Comparison of ENCODE assay signal across 8 cellular contexts in the genomic region with DNA sequence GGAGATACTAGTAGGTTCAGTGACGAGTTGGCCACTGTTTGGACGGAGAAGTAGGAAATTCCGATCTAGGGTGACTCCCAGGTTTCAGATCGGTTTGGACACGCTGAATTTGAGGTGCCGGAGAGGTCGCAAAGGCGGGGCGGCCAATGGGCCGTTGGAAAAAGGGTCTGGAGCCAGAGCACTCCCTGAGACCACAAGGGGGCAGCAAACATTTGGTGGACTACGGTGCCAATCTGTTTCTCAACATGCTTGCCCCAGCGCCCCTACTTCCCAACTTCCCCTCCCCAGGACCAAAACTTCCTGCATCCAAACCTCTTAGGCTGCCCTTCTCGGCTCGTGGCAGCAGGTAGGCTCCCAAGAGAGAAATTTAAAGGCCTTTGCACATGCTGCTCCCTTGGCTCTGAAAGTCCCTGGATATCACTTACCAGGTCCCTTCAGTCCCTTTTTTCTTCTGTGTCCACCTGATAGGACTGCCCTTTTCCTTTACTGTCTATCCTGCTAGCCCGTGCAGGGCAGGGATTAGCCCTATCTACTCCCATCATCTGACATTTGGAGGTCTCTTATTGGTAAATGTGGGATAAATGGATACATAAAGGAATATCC.
DNase-seq lines count a peak whose midpoint lies in the region; ATAC-seq and TF ChIP-seq lines count a peak whose summit lies in the region.

No MANE protein-coding gene starts in this region.

- POLR2A ChIA-PET in HEK293 (lab: Yijun Ruan, JAX) = interaction anchor here (0.6 to 2.4 kb wide), 6 partner anchors 20 to 513 kb away, joined by 3 to 11 read pairs (median 5); a partner anchor contains a TSS

- H3K4me3 ChIP-seq in HEK293 (ENCODE audit: low read depth, low read length) (peak overlapping the region; percentile 38), choroid plexus epithelial cell (ENCODE audit: low read depth, low read length) (peak overlapping the region; percentile 80)

- CTCF ChIA-PET in HEK293 (lab: Yijun Ruan, JAX) = interaction anchor here (0.6 to 10.3 kb wide), 12 partner anchors 10 to 540 kb away, joined by 3 to 164 read pairs (median 4); a partner anchor contains a TSS

- no peaks in the 10 kb centered on the region for H3K4me1 ChIP-seq in HEK293 (ENCODE audit: control insufficient read depth, insufficient read depth, low read length)

- no peaks in the 10 kb centered on the region for H3K9me3 ChIP-seq in HEK293 (ENCODE audit: control insufficient read depth, insufficient read depth, low read depth, low read length)

- TF ChIP-seq CTCF in HEK293 (tag by site-specific recombination; IDR thresholded peaks at IDR 0.05) = peak; percentile 67
- peak; percentile 90 for TF ChIP-seq CTCF in choroid plexus epithelial cell (conservative IDR thresholded peaks at IDR 0.05; ENCODE audit: low read depth, low read length)

- peaks cover 5 to 61% of the 10 kb centered on the region in 2 experiments; a peak in 2 of 3 replicates for H3K36me3 ChIP-seq in HEK293 (ENCODE audit: control insufficient read depth in 2 of 2, insufficient read depth in 1 of 2, low read length in 2 of 2)

- DNase-seq in COLO829 (ENCODE audit: low spot score) (peak; percentile 88), NCI-H2227 treated with DMSO at 0.1 percent for 48 hours (lab: John Stamatoyannopoulos, UW) (peak; percentile 29), choroid plexus epithelial cell (ENCODE audit: low read depth) (peak; percentile 78), kidney tubule cell (ENCODE audit: low spot score) (peak; percentile 74)
- DNase-seq in stimulated activated CD4-positive, alpha-beta T cell treated with anti-CD3 and anti-CD28 coated beads, Interleukin-15, amount 100 ng/mL, for 24 hours = peak; percentile 82

- ATAC-seq in activated CD4-positive, CD25-positive, alpha-beta regulatory T cell treated with anti-CD3 and anti-CD28 coated beads, Interleukin-2, amount 50 U/mL, for 24 hours = peak; percentile 41 to 48
- no peak for ATAC-seq in GM18861 (IDR thresholded peaks at IDR 0.05; ENCODE audit: unreplicated experiment)

- H3K27ac ChIP-seq in HEK293 (ENCODE audit: extremely low read depth, low read depth, low read length) = no peak overlapping the region; the same call in 1 of the 2 replicates

TF ChIP-seq in HEK293, 187 proteins besides CTCF, POLR2A, EP300 and RAD21:
- TF ChIP-seq ZNF335 (tag by site-specific recombination; conservative IDR thresholded peaks at IDR 0.05) (peak; percentile 59), ZNF654 (tag by site-specific recombination; IDR thresholded peaks at IDR 0.05; ENCODE audit: low read depth) (peak; percentile 47), ZNF660 (tag by site-specific recombination; IDR thresholded peaks at IDR 0.05) (peak; percentile 62; the same call in 1 of the 2 replicates), KLF8 (tag by site-specific recombination; IDR thresholded peaks at IDR 0.05) (peak; percentile 22; the same call in 1 of the 2 replicates), ZNF302 (tag by site-specific recombination; IDR thresholded peaks at IDR 0.05; ENCODE audit: low read depth) (no peak), YY1 (tag by site-specific recombination; IDR thresholded peaks at IDR 0.05) (no peak), ZBTB21 (tag by site-specific recombination; IDR thresholded peaks at IDR 0.05) (no peak)
- TF ChIP-seq, protein P1, sequence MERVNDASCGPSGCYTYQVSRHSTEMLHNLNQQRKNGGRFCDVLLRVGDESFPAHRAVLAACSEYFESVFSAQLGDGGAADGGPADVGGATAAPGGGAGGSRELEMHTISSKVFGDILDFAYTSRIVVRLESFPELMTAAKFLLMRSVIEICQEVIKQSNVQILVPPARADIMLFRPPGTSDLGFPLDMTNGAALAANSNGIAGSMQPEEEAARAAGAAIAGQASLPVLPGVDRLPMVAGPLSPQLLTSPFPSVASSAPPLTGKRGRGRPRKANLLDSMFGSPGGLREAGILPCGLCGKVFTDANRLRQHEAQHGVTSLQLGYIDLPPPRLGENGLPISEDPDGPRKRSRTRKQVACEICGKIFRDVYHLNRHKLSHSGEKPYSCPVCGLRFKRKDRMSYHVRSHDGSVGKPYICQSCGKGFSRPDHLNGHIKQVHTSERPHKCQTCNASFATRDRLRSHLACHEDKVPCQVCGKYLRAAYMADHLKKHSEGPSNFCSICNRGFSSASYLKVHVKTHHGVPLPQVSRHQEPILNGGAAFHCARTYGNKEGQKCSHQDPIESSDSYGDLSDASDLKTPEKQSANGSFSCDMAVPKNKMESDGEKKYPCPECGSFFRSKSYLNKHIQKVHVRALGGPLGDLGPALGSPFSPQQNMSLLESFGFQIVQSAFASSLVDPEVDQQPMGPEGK (tag by site-specific recombination; IDR thresholded peaks at IDR 0.05) = peak; percentile 54; the same call in 1 of the 2 replicates
- TF ChIP-seq, protein P2, sequence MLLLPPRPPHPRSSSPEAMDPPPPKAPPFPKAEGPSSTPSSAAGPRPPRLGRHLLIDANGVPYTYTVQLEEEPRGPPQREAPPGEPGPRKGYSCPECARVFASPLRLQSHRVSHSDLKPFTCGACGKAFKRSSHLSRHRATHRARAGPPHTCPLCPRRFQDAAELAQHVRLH (tag by site-specific recombination; IDR thresholded peaks at IDR 0.05) = no peak
- TF ChIP-seq, protein P3, sequence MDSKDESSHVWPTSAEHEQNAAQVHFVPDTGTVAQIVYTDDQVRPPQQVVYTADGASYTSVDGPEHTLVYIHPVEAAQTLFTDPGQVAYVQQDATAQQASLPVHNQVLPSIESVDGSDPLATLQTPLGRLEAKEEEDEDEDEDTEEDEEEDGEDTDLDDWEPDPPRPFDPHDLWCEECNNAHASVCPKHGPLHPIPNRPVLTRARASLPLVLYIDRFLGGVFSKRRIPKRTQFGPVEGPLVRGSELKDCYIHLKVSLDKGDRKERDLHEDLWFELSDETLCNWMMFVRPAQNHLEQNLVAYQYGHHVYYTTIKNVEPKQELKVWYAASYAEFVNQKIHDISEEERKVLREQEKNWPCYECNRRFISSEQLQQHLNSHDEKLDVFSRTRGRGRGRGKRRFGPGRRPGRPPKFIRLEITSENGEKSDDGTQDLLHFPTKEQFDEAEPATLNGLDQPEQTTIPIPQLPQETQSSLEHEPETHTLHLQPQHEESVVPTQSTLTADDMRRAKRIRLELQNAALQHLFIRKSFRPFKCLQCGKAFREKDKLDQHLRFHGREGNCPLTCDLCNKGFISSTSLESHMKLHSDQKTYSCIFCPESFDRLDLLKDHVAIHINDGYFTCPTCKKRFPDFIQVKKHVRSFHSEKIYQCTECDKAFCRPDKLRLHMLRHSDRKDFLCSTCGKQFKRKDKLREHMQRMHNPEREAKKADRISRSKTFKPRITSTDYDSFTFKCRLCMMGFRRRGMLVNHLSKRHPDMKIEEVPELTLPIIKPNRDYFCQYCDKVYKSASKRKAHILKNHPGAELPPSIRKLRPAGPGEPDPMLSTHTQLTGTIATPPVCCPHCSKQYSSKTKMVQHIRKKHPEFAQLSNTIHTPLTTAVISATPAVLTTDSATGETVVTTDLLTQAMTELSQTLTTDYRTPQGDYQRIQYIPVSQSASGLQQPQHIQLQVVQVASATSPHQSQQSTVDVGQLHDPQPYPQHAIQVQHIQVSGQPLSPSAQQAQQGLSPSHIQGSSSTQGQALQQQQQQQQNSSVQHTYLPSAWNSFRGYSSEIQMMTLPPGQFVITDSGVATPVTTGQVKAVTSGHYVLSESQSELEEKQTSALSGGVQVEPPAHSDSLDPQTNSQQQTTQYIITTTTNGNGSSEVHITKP (tag by site-specific recombination; IDR thresholded peaks at IDR 0.05) = peak; percentile 42; the same call in 1 of the 2 replicates
- TF ChIP-seq, protein P4, sequence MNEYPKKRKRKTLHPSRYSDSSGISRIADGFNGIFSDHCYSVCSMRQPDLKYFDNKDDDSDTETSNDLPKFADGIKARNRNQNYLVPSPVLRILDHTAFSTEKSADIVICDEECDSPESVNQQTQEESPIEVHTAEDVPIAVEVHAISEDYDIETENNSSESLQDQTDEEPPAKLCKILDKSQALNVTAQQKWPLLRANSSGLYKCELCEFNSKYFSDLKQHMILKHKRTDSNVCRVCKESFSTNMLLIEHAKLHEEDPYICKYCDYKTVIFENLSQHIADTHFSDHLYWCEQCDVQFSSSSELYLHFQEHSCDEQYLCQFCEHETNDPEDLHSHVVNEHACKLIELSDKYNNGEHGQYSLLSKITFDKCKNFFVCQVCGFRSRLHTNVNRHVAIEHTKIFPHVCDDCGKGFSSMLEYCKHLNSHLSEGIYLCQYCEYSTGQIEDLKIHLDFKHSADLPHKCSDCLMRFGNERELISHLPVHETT (tag by site-specific recombination; IDR thresholded peaks at IDR 0.05) = no peak
- TF ChIP-seq, protein P5, sequence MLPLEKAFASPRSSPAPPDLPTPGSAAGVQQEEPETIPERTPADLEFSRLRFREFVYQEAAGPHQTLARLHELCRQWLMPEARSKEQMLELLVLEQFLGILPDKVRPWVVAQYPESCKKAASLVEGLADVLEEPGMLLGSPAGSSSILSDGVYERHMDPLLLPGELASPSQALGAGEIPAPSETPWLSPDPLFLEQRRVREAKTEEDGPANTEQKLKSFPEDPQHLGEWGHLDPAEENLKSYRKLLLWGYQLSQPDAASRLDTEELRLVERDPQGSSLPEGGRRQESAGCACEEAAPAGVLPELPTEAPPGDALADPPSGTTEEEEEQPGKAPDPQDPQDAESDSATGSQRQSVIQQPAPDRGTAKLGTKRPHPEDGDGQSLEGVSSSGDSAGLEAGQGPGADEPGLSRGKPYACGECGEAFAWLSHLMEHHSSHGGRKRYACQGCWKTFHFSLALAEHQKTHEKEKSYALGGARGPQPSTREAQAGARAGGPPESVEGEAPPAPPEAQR (tag by site-specific recombination; IDR thresholded peaks at IDR 0.05) = no peak
- TF ChIP-seq, protein P6, sequence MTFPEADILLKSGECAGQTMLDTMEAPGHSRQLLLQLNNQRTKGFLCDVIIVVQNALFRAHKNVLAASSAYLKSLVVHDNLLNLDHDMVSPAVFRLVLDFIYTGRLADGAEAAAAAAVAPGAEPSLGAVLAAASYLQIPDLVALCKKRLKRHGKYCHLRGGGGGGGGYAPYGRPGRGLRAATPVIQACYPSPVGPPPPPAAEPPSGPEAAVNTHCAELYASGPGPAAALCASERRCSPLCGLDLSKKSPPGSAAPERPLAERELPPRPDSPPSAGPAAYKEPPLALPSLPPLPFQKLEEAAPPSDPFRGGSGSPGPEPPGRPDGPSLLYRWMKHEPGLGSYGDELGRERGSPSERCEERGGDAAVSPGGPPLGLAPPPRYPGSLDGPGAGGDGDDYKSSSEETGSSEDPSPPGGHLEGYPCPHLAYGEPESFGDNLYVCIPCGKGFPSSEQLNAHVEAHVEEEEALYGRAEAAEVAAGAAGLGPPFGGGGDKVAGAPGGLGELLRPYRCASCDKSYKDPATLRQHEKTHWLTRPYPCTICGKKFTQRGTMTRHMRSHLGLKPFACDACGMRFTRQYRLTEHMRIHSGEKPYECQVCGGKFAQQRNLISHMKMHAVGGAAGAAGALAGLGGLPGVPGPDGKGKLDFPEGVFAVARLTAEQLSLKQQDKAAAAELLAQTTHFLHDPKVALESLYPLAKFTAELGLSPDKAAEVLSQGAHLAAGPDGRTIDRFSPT (tag by site-specific recombination; IDR thresholded peaks at IDR 0.05) = peak; percentile 53; the same call in 1 of the 2 replicates

Comparison
In these comparisons a context has a peak if more than half of its experiments do, and no peak if none do; other contexts are left out.
1. DNase-seq: peak in every context shown above with its lines; median percentile 88 in COLO829; 82 in stimulated activated CD4-positive, alpha-beta T cell treated with anti-CD3 and anti-CD28 coated beads, Interleukin-15, amount 100 ng/mL, for 24 hours; 78 in choroid plexus epithelial cell; 74 in kidney tubule cell; 29 in NCI-H2227 treated with DMSO at 0.1 percent for 48 hours.